In genomic region chr14:101221549-101222160, GRCh38 we compare ENCODE assay signal across 13 cellular contexts.
"Had no signal": no experiment of that assay in that cellular context is flagged by ENCODE, and none has a peak within 500 bp of the region (broad histone marks: within the 10 kb centered on the region; RNA-seq: fewer than 3 reads in every experiment).

No MANE protein-coding gene starts in this region.

- H3K9me3 Mint-ChIP-seq: activated naive CD4-positive, alpha-beta T cell treated with anti-CD3 and anti-CD28 coated beads, Interleukin-2, amount 50 U/mL, for 72 hours; T-cell had no signal

- H3K9me3 ChIP-seq: esophagus squamous epithelium, thyroid gland had no signal

- H3K27ac ChIP-seq: thyroid gland had no signal

- H3K4me3 Mint-ChIP-seq: naive thymus-derived CD8-positive, alpha-beta T cell; stimulated activated memory B cell treated with anti-CD40 and anti-IgM and Interleukin-4, amounts not matched to agents 10 μg/mL and 1 μg/mL and 100 μg/mL, for 72 hours; T-cell had no signal

- H3K36me3 Mint-ChIP-seq: activated naive CD4-positive, alpha-beta T cell treated with anti-CD3 and anti-CD28 coated beads, Interleukin-2, amount 50 U/mL, for 72 hours; naive thymus-derived CD8-positive, alpha-beta T cell; stimulated activated memory B cell treated with anti-CD40 and anti-IgM and Interleukin-4, amounts not matched to agents 10 μg/mL and 1 μg/mL and 100 μg/mL, for 72 hours; T-cell had no signal

- H3K27ac Mint-ChIP-seq: naive thymus-derived CD8-positive, alpha-beta T cell; stimulated activated memory B cell treated with anti-CD40 and anti-IgM and Interleukin-4, amounts not matched to agents 10 μg/mL and 1 μg/mL and 100 μg/mL, for 72 hours; T-cell had no signal

- H3K4me1 Mint-ChIP-seq: stimulated activated memory B cell treated with anti-CD40 and anti-IgM and Interleukin-4, amounts not matched to agents 10 μg/mL and 1 μg/mL and 100 μg/mL, for 72 hours; T-cell had no signal

- H3K27me3 ChIP-seq: esophagus squamous epithelium, thyroid gland had no signal

- DNase-seq: activated CD4-positive, alpha-beta T cell treated with anti-CD3 and anti-CD28 coated beads, Interleukin-2, amount 50 U/mL, for 1 hour; activated gamma-delta T cell; activated T-cell treated with anti-CD3 and anti-CD28 coated beads, Interleukin-2, amount 50 U/mL, for 48 hours; caudate nucleus; esophagus squamous epithelium; hippocampal formation; mesenchymal stem cell; T-helper 9 cell; thyroid gland had no signal

- ATAC-seq: activated naive CD4-positive, alpha-beta T cell treated with anti-CD3 and anti-CD28 coated beads, Interleukin-2, amount 50 U/mL, for 72 hours; naive thymus-derived CD8-positive, alpha-beta T cell; stimulated activated memory B cell treated with anti-CD40 and anti-IgM and Interleukin-4, amounts not matched to agents 10 μg/mL and 1 μg/mL and 100 μg/mL, for 72 hours; T-cell had no signal

- H3K4me1 ChIP-seq: thyroid gland had no signal
